18 cellular contexts compared by ENCODE assay signal in genomic region chr4:26093561-26093960, GRCh38.
A peak's percentile ranks its signal among the peaks of the same experiment; 100 is the strongest.
DNase-seq lines count a peak whose midpoint lies in the region; ATAC-seq and TF ChIP-seq lines count a peak whose summit lies in the region.
"Had no signal": no experiment of that assay in that cellular context is flagged by ENCODE, and none has a peak within 500 bp of the region (broad histone marks: within the 10 kb centered on the region; RNA-seq: fewer than 3 reads in every experiment).

No MANE protein-coding gene starts in this region.

- no peak overlapping the region for H3K4me3 ChIP-seq in CD8-positive, alpha-beta T cell (ENCODE audit: low read depth, low read length)
- H3K4me3 ChIP-seq in IMR-90 (ENCODE audit: insufficient read depth, low read depth, low read length) = no peak overlapping the region
- no peak overlapping the region for H3K4me3 ChIP-seq in psoas muscle
- no peak overlapping the region for H3K4me3 ChIP-seq in esophagus muscularis mucosa
- H3K4me3 ChIP-seq: cardiac muscle cell, heart left ventricle, left ventricle myocardium inferior, neural progenitor cell, prostate gland, SK-N-MC had no signal

- DNase-seq in CD8-positive, alpha-beta T cell = no peak
- DNase-seq in IMR-90 = no peak
- DNase-seq in central memory CD4-positive, alpha-beta T cell = peak; percentile 12
- DNase-seq in psoas muscle = no peak
- DNase-seq in AML-193 (lab: John Stamatoyannopoulos, UW) = no peak
- DNase-seq in esophagus muscularis mucosa (ENCODE audit: extremely low spot score) = no peak
- DNase-seq: activated T-cell treated with anti-CD3 and anti-CD28 coated beads, Interleukin-2, amount 50 U/mL, for 4 hours; DND-41; heart left ventricle; KG1; left ventricle myocardium inferior; NCI-H2081 treated with DMSO at 0.1 percent for 48 hours; NCI-H446 treated with DMSO at 0.1 percent for 48 hours had no signal

- H3K4me1 Mint-ChIP-seq in CD8-positive, alpha-beta T cell (ENCODE audit: low read depth) = peaks cover 5% of the 10 kb centered on the region
- H3K4me1 Mint-ChIP-seq: neural progenitor cell had no signal

- intact Hi-C loops in CD8-positive, alpha-beta T cell (cut with DNase I, micrococcal nuclease) = no loop called here
- intact Hi-C loops in IMR-90 (cut with micrococcal nuclease) = no loop called here
- intact Hi-C loops in psoas muscle (cut with DNase I) = no loop called here
- intact Hi-C loops in esophagus muscularis mucosa (cut with DNase I) = no loop called here

- H4K91ac ChIP-seq in IMR-90 (ENCODE audit: insufficient read depth, low read depth, low read length) = no peak overlapping the region

- no peak overlapping the region for H3K27ac Mint-ChIP-seq in CD8-positive, alpha-beta T cell
- H3K27ac Mint-ChIP-seq: neural progenitor cell had no signal

- no peak for TF ChIP-seq EP300 in esophagus muscularis mucosa (IDR thresholded peaks at IDR 0.05)

- H4K8ac ChIP-seq in IMR-90 (ENCODE audit: low read depth in 2 of 2, low read length in 2 of 2) = peak overlapping the region in 1 of 2 experiments; percentile 47; a peak in 2 of 4 replicates

- no peaks in the 10 kb centered on the region for H3K36me3 Mint-ChIP-seq in CD8-positive, alpha-beta T cell
- H3K36me3 Mint-ChIP-seq: neural progenitor cell had no signal

- TF ChIP-seq CTCF in CD8-positive, alpha-beta T cell (IDR thresholded peaks at IDR 0.05) = no peak
- no peak for TF ChIP-seq CTCF in IMR-90 (conservative IDR thresholded peaks at IDR 0.05; ENCODE audit: low read depth, low read length)
- TF ChIP-seq CTCF in psoas muscle (IDR thresholded peaks at IDR 0.05) = no peak
- no peak for TF ChIP-seq CTCF in esophagus muscularis mucosa (IDR thresholded peaks at IDR 0.05)

- no peak overlapping the region for H3K27ac ChIP-seq in CD8-positive, alpha-beta T cell (ENCODE audit: low read depth, low read length)
- H3K27ac ChIP-seq in IMR-90 (ENCODE audit: insufficient read depth, low read length) (peak overlapping the region; percentile 95; the same call in 1 of the 2 replicates), psoas muscle (no peak overlapping the region), esophagus muscularis mucosa (replicated peaks in 1 of 4) (no peak overlapping the region)
- H3K27ac ChIP-seq: cardiac muscle cell, heart left ventricle, left ventricle myocardium inferior, neural progenitor cell, prostate gland, SK-N-MC had no signal

- no peak overlapping the region for H2BK5ac ChIP-seq in IMR-90 (ENCODE audit: low read depth, low read length, poor library complexity, severe bottlenecking)

- H2AK9ac ChIP-seq in IMR-90 (replicated peaks; ENCODE audit: low read depth, low read length, poor library complexity) = no peak overlapping the region

- peak overlapping the region; percentile 5 for H2AFZ ChIP-seq in IMR-90 (replicated peaks; ENCODE audit: low read length, poor library complexity)
- H2AFZ ChIP-seq: neural progenitor cell had no signal

- BruUV-seq in IMR-90 (replicated peaks; lab: Mats Ljungman, UMichigan) = no TSS peak

- no peaks in the 10 kb centered on the region for H4K20me1 ChIP-seq in IMR-90 (ENCODE audit: insufficient read depth, low read length)

- H3K14ac ChIP-seq in IMR-90 (replicated peaks; ENCODE audit: low read depth, low read length) = 0 out of 2 replicates have a peak overlapping the region, but pooled peaks have one; percentile 10

- ATAC-seq in CD8-positive, alpha-beta T cell = peak; percentile 44
- ATAC-seq in IMR-90 (ENCODE audit: low read depth) = no peak; the same call in 1 of the 2 replicates
- peak in 3 of 4 donors; percentile 28 to 43 (median 29) for ATAC-seq in psoas muscle
- ATAC-seq in GM21825 (IDR thresholded peaks at IDR 0.05; ENCODE audit: unreplicated experiment) = no peak
- ATAC-seq: activated T-cell treated with anti-CD3 and anti-CD28 coated beads, Interleukin-2, amount 50 U/mL, for 4 hours; heart left ventricle had no signal

- H3K79me1 ChIP-seq in IMR-90 (ENCODE audit: low read depth in 1 of 2, low read length in 2 of 2) = no peaks in the 10 kb centered on the region

- dilution Hi-C loops in IMR-90 (cut with HindIII; ENCODE audit: low sequenced_read_pairs, unreplicated experiment) = no loop called here

- no peaks in the 10 kb centered on the region for H3K9me3 ChIP-seq in CD8-positive, alpha-beta T cell (ENCODE audit: low read length)
- H3K9me3 ChIP-seq in IMR-90 (ENCODE audit: control insufficient read depth, insufficient read depth, low read length) (peaks cover 2% of the 10 kb centered on the region), psoas muscle (peaks cover 10% of the 10 kb centered on the region), esophagus muscularis mucosa (peaks cover 0 to 18% (median 15%) of the 10 kb centered on the region in 4 donors)
- H3K9me3 ChIP-seq: prostate gland had no signal

- 0 out of 2 replicates have a peak overlapping the region, but pooled peaks have one; percentile 10 for H3K4me2 ChIP-seq in IMR-90 (ENCODE audit: low read depth, low read length)
- H3K4me2 ChIP-seq: neural progenitor cell had no signal

- in situ Hi-C loops in IMR-90 (cut with MboI; ENCODE audit: low sequenced_read_pairs) = no loop called here

- CTCF ChIA-PET in CD8-positive, alpha-beta T cell (lab: Charles Lee) = interaction anchor here (3.5 kb wide), 1 partner anchor 11 kb away, joined by 21 read pairs; no protein-coding TSS in a partner anchor
- CTCF ChIA-PET in IMR-90 (lab: Yijun Ruan, JAX) = no interaction called here

- H3K36me3 ChIP-seq in CD8-positive, alpha-beta T cell (ENCODE audit: insufficient read depth, low read length) = no peaks in the 10 kb centered on the region
- H3K36me3 ChIP-seq in IMR-90 (ENCODE audit: control insufficient read depth, insufficient read depth, low read length) (no peaks in the 10 kb centered on the region), psoas muscle (ENCODE audit: insufficient read depth in 1 of 2, low read depth in 1 of 2) (no peaks in the 10 kb centered on the region), esophagus muscularis mucosa (no peaks in the 10 kb centered on the region)
- H3K36me3 ChIP-seq: cardiac muscle cell, heart left ventricle, left ventricle myocardium inferior, neural progenitor cell, prostate gland had no signal

- H3K9me3 Mint-ChIP-seq in CD8-positive, alpha-beta T cell = peaks cover 7% of the 10 kb centered on the region

- H3K9ac ChIP-seq in IMR-90 (ENCODE audit: low read depth, low read length) = no peak overlapping the region
- H3K9ac ChIP-seq: neural progenitor cell had no signal

- H2BK20ac ChIP-seq in IMR-90 (ENCODE audit: low read depth, low read length) = 0 out of 2 replicates have a peak overlapping the region, but pooled peaks have one; percentile 30

- H3K56ac ChIP-seq in IMR-90 (ENCODE audit: extremely low read depth, insufficient read depth, low read length) = no peak overlapping the region

- TF ChIP-seq RAD21 in IMR-90 (IDR thresholded peaks at IDR 0.05; ENCODE audit: low read length) = no peak

- POLR2A ChIA-PET in CD8-positive, alpha-beta T cell (lab: Charles Lee) = no interaction called here
- POLR2A ChIA-PET in IMR-90 (lab: Charles Lee; ENCODE audit: unreplicated experiment) = interaction anchor here (0.6 kb wide), 1 partner anchor 250 kb away, joined by 4 read pairs; no protein-coding TSS in a partner anchor

- TF ChIP-seq POLR2A in IMR-90 (IDR thresholded peaks at IDR 0.05; ENCODE audit: low read depth, low read length) (no peak), esophagus muscularis mucosa (IDR thresholded peaks at IDR 0.05; ENCODE audit: low read depth) (no peak)

- H3K9me1 ChIP-seq in IMR-90 (ENCODE audit: insufficient read depth, low read length) = no peaks in the 10 kb centered on the region; the same call in 1 of the 2 replicates

- peak overlapping the region; percentile 83; the same call in 1 of the 2 replicates for H3K18ac ChIP-seq in IMR-90 (ENCODE audit: low read depth, low read length)

- H2BK15ac ChIP-seq in IMR-90 (ENCODE audit: low read depth, low read length) = no peak overlapping the region; the same call in 2 of the 3 replicates

- no peaks in the 10 kb centered on the region for H3K27me3 ChIP-seq in CD8-positive, alpha-beta T cell (ENCODE audit: insufficient read depth, low read length)
- H3K27me3 ChIP-seq in IMR-90 (ENCODE audit: control insufficient read depth, insufficient read depth, low read length) (no peaks in the 10 kb centered on the region), psoas muscle (ENCODE audit: insufficient read depth in 3 of 3, low read length in 2 of 3) (no peaks in the 10 kb centered on the region), esophagus muscularis mucosa (no peaks in the 10 kb centered on the region)
- H3K27me3 ChIP-seq: cardiac muscle cell, heart left ventricle, neural progenitor cell had no signal

- H3K4me1 ChIP-seq in CD8-positive, alpha-beta T cell (ENCODE audit: insufficient read depth, low read length) = no peaks in the 10 kb centered on the region
- H3K4me1 ChIP-seq in IMR-90 (ENCODE audit: control insufficient read depth, insufficient read depth, low read length) (peaks cover 6% of the 10 kb centered on the region; the same call in 1 of the 2 replicates), psoas muscle (no peaks in the 10 kb centered on the region), esophagus muscularis mucosa (peaks cover 0 to 6% (median 4%) of the 10 kb centered on the region in 4 donors)
- H3K4me1 ChIP-seq: neural progenitor cell, prostate gland had no signal

- no peak overlapping the region for H3K23ac ChIP-seq in IMR-90 (ENCODE audit: low read depth, low read length)

- no peak overlapping the region for H3K4me3 Mint-ChIP-seq in CD8-positive, alpha-beta T cell
- H3K4me3 Mint-ChIP-seq: activated T-cell treated with anti-CD3 and anti-CD28 coated beads, Interleukin-2, amount 50 U/mL, for 4 hours; neural progenitor cell had no signal

- 0 out of 2 replicates have a peak overlapping the region, but pooled peaks have one; percentile 18 for H3K4ac ChIP-seq in IMR-90 (ENCODE audit: low read depth, low read length)

- peaks cover 3% of the 10 kb centered on the region for H3K27me3 Mint-ChIP-seq in CD8-positive, alpha-beta T cell (ENCODE audit: low read depth)

- H2AK5ac ChIP-seq in IMR-90 (ENCODE audit: low read depth, low read length) = peak overlapping the region; percentile 14; the same call in 1 of the 2 replicates

- H2BK120ac ChIP-seq in IMR-90 (ENCODE audit: low read depth, low read length) = peak overlapping the region; percentile 9; the same call in 1 of the 2 replicates

- H4K5ac ChIP-seq in IMR-90 (ENCODE audit: low read depth, low read length) = peak overlapping the region; percentile 39; the same call in 1 of the 2 replicates

- no CpG with 5 or more reads among the region's 3 CpGs for WGBS in IMR-90 (ENCODE audit: extremely low coverage in 2 of 2, insufficient read length in 1 of 2), 2 experiments
- WGBS in psoas muscle, 3 donors = 41 to 58% (median 44%) methylated on average over 3 of the region's 3 CpGs
- 82% methylated on average over 3 of the region's 3 CpGs for WGBS in esophagus muscularis mucosa

TF ChIP-seq in IMR-90, 13 proteins besides CTCF, POLR2A, EP300 and RAD21:
- no peak for TF ChIP-seq CEBPB (IDR thresholded peaks at IDR 0.05; ENCODE audit: low read depth, low read length)
- no peak for TF ChIP-seq CHD1 (IDR thresholded peaks at IDR 0.05; ENCODE audit: low read depth, low read length)
- no peak for TF ChIP-seq RCOR1 (IDR thresholded peaks at IDR 0.05; ENCODE audit: insufficient replicate concordance, low read length)
- TF ChIP-seq BHLHE40 (IDR thresholded peaks at IDR 0.05; ENCODE audit: low read depth, low read length) = no peak

Comparison
In these comparisons a context has a peak if more than half of its experiments do, and no peak if none do; other contexts are left out.
1. ATAC-seq: peak in CD8-positive, alpha-beta T cell (single experiment) and psoas muscle (3 of 4); none in IMR-90 (single experiment) and GM21825 (single experiment).